ENCODE assay signal across 21 cellular contexts in genomic region chr14:101128478-101129450, GRCh38.
DNase-seq lines count a peak whose midpoint lies in the region; ATAC-seq and TF ChIP-seq lines count a peak whose summit lies in the region.
"Had no signal": no experiment of that assay in that cellular context is flagged by ENCODE, and none has a peak within 500 bp of the region (broad histone marks: within the 10 kb centered on the region; RNA-seq: fewer than 3 reads in every experiment).

No MANE protein-coding gene starts in this region.

- H3K27me3 ChIP-seq in colonic mucosa (no peaks in the 10 kb centered on the region), tibial nerve (no peaks in the 10 kb centered on the region)

- DNase-seq in activated T-cell treated with anti-CD3 and anti-CD28 coated beads, Interleukin-2, amount 50 U/mL, for 4 hours, result peak; percentile 2
- no peak for DNase-seq in activated T-cell treated with anti-CD3 and anti-CD28 coated beads, Interleukin-2, amount 50 U/mL, for 1 hour
- DNase-seq in colonic mucosa, result peak; percentile 5
- DNase-seq in nephron progenitor cell, result no peak
- peak; percentile 2 to 7 for DNase-seq in tibial nerve (ENCODE audit: low spot score in 2 of 2)
- no peak for DNase-seq in anterior cingulate cortex (lab: John Stamatoyannopoulos, UW)
- no peak for DNase-seq in NCI-H2107 (lab: John Stamatoyannopoulos, UW)
- DNase-seq: activated CD4-positive, alpha-beta T cell treated with anti-CD3 and anti-CD28 coated beads, Interleukin-2, amount 50 U/mL, for 1 hour; CD4-positive, alpha-beta memory T cell; EL; mammary epithelial cell; MV-4-11; NCI-H187 treated with DMSO at 0.1 percent for 48 hours; NCI-H510A; trophoblast cell had no signal

- H3K4me1 ChIP-seq in colonic mucosa, result no peaks in the 10 kb centered on the region
- H3K4me1 ChIP-seq in tibial nerve, result no peaks in the 10 kb centered on the region
- H3K4me1 ChIP-seq: breast epithelium had no signal

- H3K36me3 Mint-ChIP-seq in activated T-cell treated with anti-CD3 and anti-CD28 coated beads, Interleukin-2, amount 50 U/mL, for 4 hours (ENCODE audit: insufficient read depth), result no peaks in the 10 kb centered on the region
- H3K36me3 Mint-ChIP-seq in nephron progenitor cell (ENCODE audit: low read depth), result no peaks in the 10 kb centered on the region
- H3K36me3 Mint-ChIP-seq: CD4-positive, alpha-beta memory T cell; stimulated activated memory B cell treated with anti-CD40 and anti-IgM and Interleukin-4, amounts not matched to agents 10 μg/mL and 1 μg/mL and 100 μg/mL, for 72 hours had no signal

- TF ChIP-seq POLR2A in tibial nerve (IDR thresholded peaks at IDR 0.05), result no peak

- H3K9me3 ChIP-seq in colonic mucosa, result no peaks in the 10 kb centered on the region
- H3K9me3 ChIP-seq in tibial nerve, result no peaks in the 10 kb centered on the region
- H3K9me3 ChIP-seq: breast epithelium had no signal

- H3K27me3 Mint-ChIP-seq in activated T-cell treated with anti-CD3 and anti-CD28 coated beads, Interleukin-2, amount 50 U/mL, for 4 hours (ENCODE audit: low read depth), result peaks cover 14% of the 10 kb centered on the region
- peaks cover 21% of the 10 kb centered on the region for H3K27me3 Mint-ChIP-seq in nephron progenitor cell (ENCODE audit: low read depth, poor library complexity)

- H3K36me3 ChIP-seq in colonic mucosa (no peaks in the 10 kb centered on the region), tibial nerve (no peaks in the 10 kb centered on the region)
- H3K36me3 ChIP-seq: breast epithelium had no signal

- peak overlapping the region; percentile 49 for H3K27ac Mint-ChIP-seq in nephron progenitor cell
- H3K27ac Mint-ChIP-seq: CD4-positive, alpha-beta memory T cell; naive thymus-derived CD4-positive, alpha-beta T cell; progenitor cell of endocrine pancreas; stimulated activated memory B cell treated with anti-CD40 and anti-IgM and Interleukin-4, amounts not matched to agents 10 μg/mL and 1 μg/mL and 100 μg/mL, for 72 hours had no signal

- no peak overlapping the region for H3K27ac ChIP-seq in colonic mucosa
- H3K27ac ChIP-seq in tibial nerve, result no peak overlapping the region
- H3K27ac ChIP-seq: breast epithelium had no signal

- H3K4me3 ChIP-seq in colonic mucosa (no peak overlapping the region), tibial nerve (no peak overlapping the region)
- H3K4me3 ChIP-seq: breast epithelium had no signal

- intact Hi-C loops in colonic mucosa (cut with DNase I), result no loop called here

- H3K4me1 Mint-ChIP-seq in activated T-cell treated with anti-CD3 and anti-CD28 coated beads, Interleukin-2, amount 50 U/mL, for 4 hours (ENCODE audit: low read depth), result no peaks in the 10 kb centered on the region
- peaks cover 29% of the 10 kb centered on the region for H3K4me1 Mint-ChIP-seq in nephron progenitor cell
- H3K4me1 Mint-ChIP-seq: CD4-positive, alpha-beta memory T cell; naive thymus-derived CD4-positive, alpha-beta T cell; stimulated activated memory B cell treated with anti-CD40 and anti-IgM and Interleukin-4, amounts not matched to agents 10 μg/mL and 1 μg/mL and 100 μg/mL, for 72 hours had no signal

- 74 to 80% methylated on average over 33 to 37 of the region's 37 CpGs for WGBS in tibial nerve, 2 donors

- TF ChIP-seq CTCF in colonic mucosa (IDR thresholded peaks at IDR 0.05) (no peak), nephron progenitor cell (IDR thresholded peaks at IDR 0.05) (no peak), tibial nerve (IDR thresholded peaks at IDR 0.05) (no peak)

- no peak overlapping the region for H3K4me3 Mint-ChIP-seq in activated T-cell treated with anti-CD3 and anti-CD28 coated beads, Interleukin-2, amount 50 U/mL, for 4 hours
- no peak overlapping the region for H3K4me3 Mint-ChIP-seq in nephron progenitor cell
- H3K4me3 Mint-ChIP-seq: naive thymus-derived CD4-positive, alpha-beta T cell; stimulated activated memory B cell treated with anti-CD40 and anti-IgM and Interleukin-4, amounts not matched to agents 10 μg/mL and 1 μg/mL and 100 μg/mL, for 72 hours had no signal

- no peak for TF ChIP-seq EP300 in tibial nerve (IDR thresholded peaks at IDR 0.05)

- peaks cover 5% of the 10 kb centered on the region for H3K9me3 Mint-ChIP-seq in activated T-cell treated with anti-CD3 and anti-CD28 coated beads, Interleukin-2, amount 50 U/mL, for 4 hours
- H3K9me3 Mint-ChIP-seq in nephron progenitor cell, result no peaks in the 10 kb centered on the region

- H3K9ac ChIP-seq in colonic mucosa (ENCODE audit: low read depth in 2 of 2, low read length in 2 of 2), result no peak overlapping the region

- no peak for ATAC-seq in activated T-cell treated with anti-CD3 and anti-CD28 coated beads, Interleukin-2, amount 50 U/mL, for 4 hours
- no peak for ATAC-seq in HG03439 (IDR thresholded peaks at IDR 0.05; ENCODE audit: unreplicated experiment)
- ATAC-seq: HCT116; naive thymus-derived CD4-positive, alpha-beta T cell; stimulated activated memory B cell treated with anti-CD40 and anti-IgM and Interleukin-4, amounts not matched to agents 10 μg/mL and 1 μg/mL and 100 μg/mL, for 72 hours had no signal

Comparison
In these comparisons a context has a peak if more than half of its experiments do, and no peak if none do; other contexts are left out.
1. DNase-seq: peak in activated T-cell treated with anti-CD3 and anti-CD28 coated beads, Interleukin-2, amount 50 U/mL, for 4 hours (single experiment), colonic mucosa (single experiment) and tibial nerve (2 of 2); none in activated T-cell treated with anti-CD3 and anti-CD28 coated beads, Interleukin-2, amount 50 U/mL, for 1 hour (single experiment), nephron progenitor cell (single experiment), anterior cingulate cortex (0 of 58) and NCI-H2107 (single experiment).